In genomic region chr13:24746618-24747247, GRCh38 we compare ENCODE assay signal across 2 cellular contexts.
TF ChIP-seq lines count a peak whose summit lies in the region.

No MANE protein-coding gene starts in this region.

TF ChIP-seq in IMR-90, 13 proteins besides CTCF, POLR2A, EP300 and RAD21 (continued from another document):
- no peak for TF ChIP-seq FOS (IDR thresholded peaks at IDR 0.05; ENCODE audit: low read depth, low read length)
- TF ChIP-seq RFX5 (IDR thresholded peaks at IDR 0.05; ENCODE audit: low read depth, low read length) = no peak
- no peak for TF ChIP-seq MXI1 (IDR thresholded peaks at IDR 0.05; ENCODE audit: borderline replicate concordance, low read depth, low read length)
- TF ChIP-seq MAFK (IDR thresholded peaks at IDR 0.05; ENCODE audit: low read depth, low read length) = no peak
- no peak for TF ChIP-seq BHLHE40 (IDR thresholded peaks at IDR 0.05; ENCODE audit: low read depth, low read length)
- no peak for TF ChIP-seq CEBPB (IDR thresholded peaks at IDR 0.05; ENCODE audit: low read depth, low read length)

TF ChIP-seq in neural cell, 6 proteins besides CTCF, POLR2A, EP300 and RAD21 (continued from another document):
- TF ChIP-seq REST (IDR thresholded peaks at IDR 0.05; ENCODE audit: borderline replicate concordance) (no peak), POLR2AphosphoS5 (IDR thresholded peaks at IDR 0.05) (no peak), EZH2 (IDR thresholded peaks at IDR 0.05; ENCODE audit: borderline replicate concordance, insufficient read depth, low read length, poor library complexity, severe bottlenecking) (no peak), MXI1 (conservative IDR thresholded peaks at IDR 0.05; ENCODE audit: poor library complexity, severe bottlenecking) (no peak)
